ENCODE assay signal across 13 cellular contexts in genomic region chr22:21718492-21718891, GRCh38. TPM values are rescaled to one million over a fixed set of nuclear protein-coding genes. Genes with fewer than 3 reads are reported as not detected.
DNase-seq lines count a peak whose midpoint lies in the region; ATAC-seq and TF ChIP-seq lines count a peak whose summit lies in the region.
"Had no signal": no experiment of that assay in that cellular context is flagged by ENCODE, and none has a peak within 500 bp of the region (broad histone marks: within the 10 kb centered on the region; RNA-seq: fewer than 3 reads in every experiment).

No MANE protein-coding gene starts in this region.

- H3K27ac ChIP-seq in DOHH2 (ENCODE audit: low read depth, low read length) (peak overlapping the region; percentile 68), parathyroid adenoma (peak overlapping the region; percentile 32)

- H3K4me3 ChIP-seq in DOHH2 (ENCODE audit: low read length) (peak overlapping the region; percentile 49), parathyroid adenoma (ENCODE audit: low read depth, low read length) (no peak overlapping the region)

- DNase-seq in NCI-H2171 (lab: John Stamatoyannopoulos, UW) (peak; percentile 27), dermis blood vessel endothelial cell (peak; percentile 23), NCI-H2081 treated with DMSO at 0.1 percent for 48 hours (lab: John Stamatoyannopoulos, UW) (no peak), glomerular visceral epithelial cell (ENCODE audit: extremely low spot score) (no peak)
- DNase-seq: ACHN; CD8-positive, alpha-beta T cell; HFFc6; NCI-H146; NCI-H2107 had no signal

- peaks cover 39% of the 10 kb centered on the region for H3K4me1 ChIP-seq in DOHH2 (ENCODE audit: control insufficient read depth, low read length)
- H3K4me1 ChIP-seq in parathyroid adenoma = peaks cover 12% of the 10 kb centered on the region

- no peak overlapping the region for H3K9ac ChIP-seq in parathyroid adenoma

- H3F3A ChIP-seq in DOHH2 (ENCODE audit: control insufficient read depth, insufficient read depth) = peaks cover 18% of the 10 kb centered on the region

- H3K9me2 ChIP-seq in DOHH2 (replicated peaks; ENCODE audit: control insufficient read depth, low read length) = no peaks in the 10 kb centered on the region

- no peak for ATAC-seq in HG03342 (IDR thresholded peaks at IDR 0.05; ENCODE audit: unreplicated experiment)
- ATAC-seq in GM21529 (IDR thresholded peaks at IDR 0.05; ENCODE audit: unreplicated experiment) = no peak
- ATAC-seq: CD8-positive, alpha-beta T cell had no signal

- H3K27me3 ChIP-seq in DOHH2 (ENCODE audit: control insufficient read depth, low read length) = no peaks in the 10 kb centered on the region
- no peaks in the 10 kb centered on the region for H3K27me3 ChIP-seq in parathyroid adenoma (ENCODE audit: control insufficient read depth, insufficient read depth, low read length)

- H3K4me2 ChIP-seq in DOHH2 (ENCODE audit: low read length) (peak overlapping the region; percentile 67), parathyroid adenoma (ENCODE audit: low read length) (no peak overlapping the region)

- H4K20me1 ChIP-seq in DOHH2 (ENCODE audit: control insufficient read depth, insufficient read depth, low read depth, low read length) = no peaks in the 10 kb centered on the region

- TF ChIP-seq CTCF in DOHH2 (IDR thresholded peaks at IDR 0.05; ENCODE audit: low read depth, low read length, poor library complexity, severe bottlenecking) = no peak
- no peak for TF ChIP-seq CTCF in parathyroid adenoma (IDR thresholded peaks at IDR 0.05)

- H3K9me3 ChIP-seq in DOHH2 (ENCODE audit: control insufficient read depth, insufficient read depth, low read length) (no peaks in the 10 kb centered on the region), parathyroid adenoma (ENCODE audit: control insufficient read depth, low read length) (no peaks in the 10 kb centered on the region)

- H2AFZ ChIP-seq in parathyroid adenoma = no peak overlapping the region

- no peaks in the 10 kb centered on the region for H3K36me3 ChIP-seq in DOHH2 (ENCODE audit: control insufficient read depth, low read length)
- H3K36me3 ChIP-seq in parathyroid adenoma (ENCODE audit: control insufficient read depth, insufficient read depth, low read length) = no peaks in the 10 kb centered on the region

- H3K79me2 ChIP-seq in DOHH2 (ENCODE audit: control insufficient read depth, low read length) (no peaks in the 10 kb centered on the region), parathyroid adenoma (no peaks in the 10 kb centered on the region)

RNA-seq across cellular contexts. Expression of gene YPEL1, which starts 17.1 kb away (rescaled TPM):
- 5.1 and 7.8 TPM in 2 replicates for total RNA-seq in dermis blood vessel endothelial cell

RNA-seq across cellular contexts. Expression of gene PPIL2, which starts 52.7 kb away (rescaled TPM):
- total RNA-seq in dermis blood vessel endothelial cell = 16.7 and 28.9 TPM in 2 replicates

Comparison
In these comparisons a context has a peak if more than half of its experiments do, and no peak if none do; other contexts are left out.
1. DNase-seq: peak in NCI-H2171 (single experiment) and dermis blood vessel endothelial cell (single experiment); none in NCI-H2081 treated with DMSO at 0.1 percent for 48 hours (single experiment) and glomerular visceral epithelial cell (single experiment).